ENCODE assay signal across 8 cellular contexts in genomic region chr15:88623061-88623460, GRCh38. TPM values are rescaled to one million over a fixed set of nuclear protein-coding genes. Genes with fewer than 3 reads are reported as not detected.
DNase-seq lines count a peak whose midpoint lies in the region; ATAC-seq and TF ChIP-seq lines count a peak whose summit lies in the region.

No MANE protein-coding gene starts in this region.

- peak overlapping the region; percentile 94 for H3K4me3 Mint-ChIP-seq in activated CD4-positive, alpha-beta T cell treated with anti-CD3 and anti-CD28 coated beads, Interleukin-2, amount 10 ng/mL, durations not matched to agents 24 days and 14 days

- H3K4me3 ChIP-seq in fibroblast of villous mesenchyme (ENCODE audit: low read depth, low read length) = peak overlapping the region; percentile 89

- TF ChIP-seq CTCF in AG09319 (IDR thresholded peaks at IDR 0.05; ENCODE audit: low read depth, low read length) (no peak), fibroblast of villous mesenchyme (IDR thresholded peaks at IDR 0.05; ENCODE audit: insufficient read depth, low read depth, low read length) (no peak)

- intact Hi-C loops in activated CD4-positive, alpha-beta T cell treated with anti-CD3 and anti-CD28 coated beads, Interleukin-2, amount 10 ng/mL, durations not matched to agents 24 days and 14 days (cut with micrococcal nuclease) = loop anchor here (1.0 to 5.0 kb wide), 4 partner anchors 15 to 954 kb away; partner anchors contain the start of genes HAPLN3, MRPL46, MRPS11 and TICRR

- H3K27me3 Mint-ChIP-seq in activated CD4-positive, alpha-beta T cell treated with anti-CD3 and anti-CD28 coated beads, Interleukin-2, amount 10 ng/mL, durations not matched to agents 24 days and 14 days = no peaks in the 10 kb centered on the region

- no peaks in the 10 kb centered on the region for H3K9me3 Mint-ChIP-seq in activated CD4-positive, alpha-beta T cell treated with anti-CD3 and anti-CD28 coated beads, Interleukin-2, amount 10 ng/mL, durations not matched to agents 24 days and 14 days

- peak; percentile 23 for DNase-seq in AG09319 (ENCODE audit: extremely low read depth, low read depth)
- DNase-seq in HPDE6-E6E7 (ENCODE audit: extremely low spot score) = peak; percentile 97
- peak; percentile 72 for DNase-seq in activated CD4-positive, alpha-beta T cell treated with anti-CD3 and anti-CD28 coated beads, Interleukin-2, amount 10 ng/mL, durations not matched to agents 24 days and 14 days
- peak; percentile 78 for DNase-seq in fibroblast of villous mesenchyme (ENCODE audit: low read depth)
- peak; percentile 57 to 72 (median 69) for DNase-seq in stimulated activated CD4-positive, alpha-beta T cell treated with anti-CD3 and anti-CD28 coated beads, Interleukin-12 subunit alpha, Interleukin-12 subunit beta, amount 100 ng/mL, for 48 hours (ENCODE audit: low read depth in 2 of 3, low spot score in 1 of 3)
- DNase-seq in NCI-H1694 treated with DMSO at 0.1 percent for 48 hours (lab: John Stamatoyannopoulos, UW) = no peak

- no peak for ATAC-seq in GM19324 (IDR thresholded peaks at IDR 0.05; ENCODE audit: low FRiP score, unreplicated experiment)
- no peak for ATAC-seq in GM21619 (IDR thresholded peaks at IDR 0.05; ENCODE audit: unreplicated experiment)

- H3K4me1 Mint-ChIP-seq in activated CD4-positive, alpha-beta T cell treated with anti-CD3 and anti-CD28 coated beads, Interleukin-2, amount 10 ng/mL, durations not matched to agents 24 days and 14 days = peaks cover 58% of the 10 kb centered on the region

- H3K36me3 Mint-ChIP-seq in activated CD4-positive, alpha-beta T cell treated with anti-CD3 and anti-CD28 coated beads, Interleukin-2, amount 10 ng/mL, durations not matched to agents 24 days and 14 days (ENCODE audit: low read depth) = peaks cover 55% of the 10 kb centered on the region

- peak overlapping the region; percentile 91 for H3K27ac Mint-ChIP-seq in activated CD4-positive, alpha-beta T cell treated with anti-CD3 and anti-CD28 coated beads, Interleukin-2, amount 10 ng/mL, durations not matched to agents 24 days and 14 days

RNA-seq across cellular contexts. Expression of gene AEN, which starts 1.9 kb away (rescaled TPM):
- total RNA-seq in activated CD4-positive, alpha-beta T cell treated with anti-CD3 and anti-CD28 coated beads, Interleukin-2, amount 10 ng/mL, durations not matched to agents 24 days and 14 days = 72.4 and 75.7 TPM in 2 replicates
- total RNA-seq in fibroblast of villous mesenchyme = 64.7 and 81.6 TPM in 2 replicates

RNA-seq across cellular contexts. Expression of gene ISG20, which starts 15.8 kb away (rescaled TPM):
- 33.9 and 35.5 TPM in 2 replicates for total RNA-seq in activated CD4-positive, alpha-beta T cell treated with anti-CD3 and anti-CD28 coated beads, Interleukin-2, amount 10 ng/mL, durations not matched to agents 24 days and 14 days
- total RNA-seq in fibroblast of villous mesenchyme = 1.3 and 3.0 TPM in 2 replicates
